ENCODE assay signal across 1 cellular context in genomic region chr9:137108608-137109249, GRCh38.
TF ChIP-seq lines count a peak whose summit lies in the region.

No MANE protein-coding gene starts in this region.

TF ChIP-seq in HCT116, 20 proteins besides CTCF, POLR2A, EP300 and RAD21:
- TF ChIP-seq ZBTB33 (IDR thresholded peaks at IDR 0.05; ENCODE audit: extremely low read depth, insufficient replicate concordance, low read length) (no peak), SRF (IDR thresholded peaks at IDR 0.05; ENCODE audit: low read depth) (no peak), ZNF274 (IDR thresholded peaks at IDR 0.05; ENCODE audit: low read depth, low read length) (no peak), FOSL1 (IDR thresholded peaks at IDR 0.05; ENCODE audit: low read depth) (no peak), YY1 (IDR thresholded peaks at IDR 0.05; ENCODE audit: extremely low read depth, insufficient replicate concordance, low read depth, low read length) (no peak), ATF3 (IDR thresholded peaks at IDR 0.05) (no peak), POLR2AphosphoS5 (IDR thresholded peaks at IDR 0.05; ENCODE audit: low read depth, low read length) (no peak), JUND (IDR thresholded peaks at IDR 0.05) (no peak), EZH2 (IDR thresholded peaks at IDR 0.05) (no peak), EZH2phosphoT487 (IDR thresholded peaks at IDR 0.05; ENCODE audit: borderline replicate concordance) (no peak)
